ENCODE assay signal across 26 cellular contexts in the genomic region with DNA sequence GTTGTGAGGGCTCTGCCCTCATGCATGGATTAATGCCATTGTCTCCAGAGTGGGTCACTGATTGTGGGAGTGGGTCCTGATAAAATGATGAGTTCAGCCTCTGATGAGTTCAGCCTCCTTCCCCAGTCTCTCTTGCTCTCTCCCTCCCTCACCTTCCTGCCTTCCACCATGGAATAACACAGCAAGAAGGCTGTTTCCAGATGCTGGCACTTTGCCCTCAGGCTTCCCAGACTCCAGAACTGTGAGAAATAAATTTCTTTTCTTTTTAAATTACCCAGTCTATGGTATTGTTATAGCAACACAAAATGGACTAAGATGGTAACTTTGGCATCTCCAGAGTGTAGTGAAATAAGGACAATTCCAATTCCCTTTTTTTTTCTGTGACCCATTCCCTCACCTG. TPM values are rescaled to one million over a fixed set of nuclear protein-coding genes. Genes with fewer than 3 reads are reported as not detected.
DNase-seq lines count a peak whose midpoint lies in the region; ATAC-seq and TF ChIP-seq lines count a peak whose summit lies in the region.
"Had no signal": no experiment of that assay in that cellular context is flagged by ENCODE, and none has a peak within 500 bp of the region (broad histone marks: within the 10 kb centered on the region; RNA-seq: fewer than 3 reads in every experiment).

No MANE protein-coding gene starts in this region.

- no peak overlapping the region for H2BK120ac ChIP-seq in neuronal stem cell (ENCODE audit: low read depth, low read length)

- H3K18ac ChIP-seq in neuronal stem cell (ENCODE audit: low read length): no peak overlapping the region

- peak overlapping the region; percentile 25 for H4K91ac ChIP-seq in neuronal stem cell (ENCODE audit: low read depth, low read length, poor library complexity)

- H2BK15ac ChIP-seq in neuronal stem cell (ENCODE audit: low read length): no peak overlapping the region

- H2BK5ac ChIP-seq in neuronal stem cell (ENCODE audit: low read length): no peak overlapping the region

- H3K23ac ChIP-seq in neuronal stem cell (ENCODE audit: low read depth, low read length, poor library complexity): no peak overlapping the region

- intact Hi-C loops in left lung (cut with DNase I): no loop called here

- H3K9ac ChIP-seq in neuronal stem cell (ENCODE audit: low read depth, low read length, poor library complexity): no peak overlapping the region

- H3K79me1 ChIP-seq in neuronal stem cell (ENCODE audit: low read depth, low read length): no peaks in the 10 kb centered on the region

- H3K27ac ChIP-seq in neuronal stem cell (replicated peaks; ENCODE audit: low read length) (no peak overlapping the region), left lung (no peak overlapping the region), WERI-Rb-1 (no peak overlapping the region)
- H3K27ac ChIP-seq: 22Rv1, body of pancreas, hepatocyte, HL-60 had no signal

- peaks cover 4 to 10% of the 10 kb centered on the region in 2 donors for H3K4me1 ChIP-seq in neuronal stem cell (ENCODE audit: control insufficient read depth in 2 of 2, insufficient read depth in 1 of 2, low read depth in 1 of 2, low read length in 2 of 2)
- H3K4me1 ChIP-seq in left lung: peaks cover 0 to 13% of the 10 kb centered on the region in 2 donors
- H3K4me1 ChIP-seq: body of pancreas had no signal

- no peak overlapping the region for H2AK5ac ChIP-seq in neuronal stem cell (ENCODE audit: low read depth, low read length)

- TF ChIP-seq CTCF in fibroblast of the aortic adventitia (IDR thresholded peaks at IDR 0.05; ENCODE audit: insufficient read depth, low read length): no peak
- no peak for TF ChIP-seq CTCF in left lung (IDR thresholded peaks at IDR 0.05)
- TF ChIP-seq CTCF in WERI-Rb-1 (IDR thresholded peaks at IDR 0.05; ENCODE audit: low read depth, low read length): no peak

- H3K27me3 ChIP-seq in neuronal stem cell (ENCODE audit: control insufficient read depth in 3 of 3, insufficient read depth in 3 of 3, low read depth in 1 of 3, low read length in 3 of 3): no peaks in the 10 kb centered on the region
- no peaks in the 10 kb centered on the region for H3K27me3 ChIP-seq in left lung
- H3K27me3 ChIP-seq in WERI-Rb-1 (ENCODE audit: insufficient read depth, low read depth, severe bottlenecking): no peaks in the 10 kb centered on the region
- H3K27me3 ChIP-seq: body of pancreas, hepatocyte had no signal

- no peak for ATAC-seq in left lung
- ATAC-seq: activated CD8-positive, alpha-beta T cell treated with anti-CD3 and anti-CD28 coated beads, Interleukin-2, amount 10 ng/mL, durations not matched to agents 7 days and 5 days; activated T-helper 17 cell treated with anti-CD3 and anti-CD28 coated beads, Interleukin-2, amount 50 U/mL, for 72 hours; body of pancreas; natural killer cell; PC-3; Right ventricle myocardium inferior; stimulated activated naive B cell treated with anti-CD40 and anti-IgM and Interleukin-4, amounts not matched to agents 10 μg/mL and 1 μg/mL and 100 μg/mL, for 72 hours had no signal

- H3K9me3 ChIP-seq in neuronal stem cell (replicated peaks in 1 of 2; ENCODE audit: control insufficient read depth in 2 of 2, insufficient read depth in 1 of 2, low read depth in 1 of 2, low read length in 2 of 2): no peaks in the 10 kb centered on the region
- H3K9me3 ChIP-seq in left lung: no peaks in the 10 kb centered on the region
- no peaks in the 10 kb centered on the region for H3K9me3 ChIP-seq in WERI-Rb-1 (ENCODE audit: severe bottlenecking)
- H3K9me3 ChIP-seq: body of pancreas had no signal

- H2AFZ ChIP-seq in neuronal stem cell (ENCODE audit: low read length): no peak overlapping the region
- H2AFZ ChIP-seq: hepatocyte had no signal

- H3K4ac ChIP-seq in neuronal stem cell (ENCODE audit: low read length): no peak overlapping the region

- no peak overlapping the region for H3K14ac ChIP-seq in neuronal stem cell (ENCODE audit: low read length)

- H3K4me2 ChIP-seq in neuronal stem cell (ENCODE audit: insufficient read depth, low read length, poor library complexity, severe bottlenecking): no peak overlapping the region
- H3K4me2 ChIP-seq: hepatocyte had no signal

- DNase-seq in DMS 273 (lab: John Stamatoyannopoulos, UW; ENCODE audit: unreplicated experiment) (peak; percentile 18), DMS 273 treated with DMSO at 0.1 percent for 48 hours (lab: John Stamatoyannopoulos, UW) (no peak), NCI-H69 (lab: John Stamatoyannopoulos, UW) (peak; percentile 1), fibroblast of the aortic adventitia (ENCODE audit: low read depth) (peak; percentile 28), neuronal stem cell (ENCODE audit: low spot score) (no peak), iPS-NIHi11 (ENCODE audit: low spot score) (no peak), left lung (no peak), WERI-Rb-1 (no peak)
- DNase-seq: activated CD8-positive, alpha-beta T cell treated with anti-CD3 and anti-CD28 coated beads, Interleukin-2, amount 10 ng/mL, durations not matched to agents 7 days and 5 days; activated naive CD4-positive, alpha-beta T cell treated with anti-CD3 and anti-CD28 coated beads, Interleukin-2, amount 10 ng/mL, durations not matched to agents 7 days and 5 days; CD4-positive, CD25-positive, alpha-beta regulatory T cell; Karpas-422; natural killer cell; NCI-H1930; NCI-H2171 treated with DMSO at 0.1 percent for 48 hours; NCI-H510A treated with DMSO at 0.1 percent for 48 hours; PC-3; stimulated activated CD4-positive, alpha-beta T cell treated with anti-CD3 and anti-CD28 coated beads, Interleukin-15, amount 100 ng/mL, for 24 hours; stimulated activated naive B cell treated with anti-CD40 and anti-IgM and Interleukin-4, amounts not matched to agents 10 μg/mL and 1 μg/mL and 100 μg/mL, for 72 hours; T-helper 2 cell had no signal

- H4K8ac ChIP-seq in neuronal stem cell (ENCODE audit: low read depth, low read length): no peak overlapping the region

- no peak overlapping the region for H2BK12ac ChIP-seq in neuronal stem cell (ENCODE audit: low read length)

- H3K36me3 ChIP-seq in neuronal stem cell (replicated peaks in 1 of 2; ENCODE audit: control insufficient read depth in 2 of 2, insufficient read depth in 2 of 2, low read length in 2 of 2) (no peaks in the 10 kb centered on the region), left lung (no peaks in the 10 kb centered on the region), WERI-Rb-1 (no peaks in the 10 kb centered on the region)

- no peak overlapping the region for H3K4me3 ChIP-seq in fibroblast of the aortic adventitia (ENCODE audit: low read depth, low read length)
- H3K4me3 ChIP-seq in neuronal stem cell (ENCODE audit: low read length in 2 of 2): no peak overlapping the region
- H3K4me3 ChIP-seq in left lung: no peak overlapping the region
- no peak overlapping the region for H3K4me3 ChIP-seq in WERI-Rb-1 (ENCODE audit: low read depth, low read length)
- H3K4me3 ChIP-seq: body of pancreas, hepatocyte had no signal

RNA-seq across cellular contexts. Expression of a gene that starts 47.1 kb away (rescaled TPM):
- total RNA-seq in fibroblast of the aortic adventitia (ENCODE audit: low replicate concordance): 48.0 and 52.4 TPM in 2 replicates
- polyA plus RNA-seq in neuronal stem cell (2013, experiment 1 of 2): 14.8 TPM
- polyA plus RNA-seq in neuronal stem cell (2013, experiment 2 of 2): 15.6 TPM
- total RNA-seq in left lung: 10 to 100 TPM; 26.0 to 28.6 TPM

Comparison
In these comparisons a context has a peak if more than half of its experiments do, and no peak if none do; other contexts are left out.
1. DNase-seq: peak in DMS 273 (single experiment), NCI-H69 (single experiment) and fibroblast of the aortic adventitia (single experiment); none in DMS 273 treated with DMSO at 0.1 percent for 48 hours (single experiment), neuronal stem cell (single experiment), iPS-NIHi11 (single experiment), left lung (0 of 2) and WERI-Rb-1 (single experiment).